ENCODE assay signal across 1 cellular context in genomic region chr5:170504598-170505266, GRCh38.
TF ChIP-seq lines count a peak whose summit lies in the region.

No MANE protein-coding gene starts in this region.

TF ChIP-seq in WTC11, 78 proteins besides CTCF, POLR2A, EP300 and RAD21 (continued from another document):
- TF ChIP-seq, protein P1, sequence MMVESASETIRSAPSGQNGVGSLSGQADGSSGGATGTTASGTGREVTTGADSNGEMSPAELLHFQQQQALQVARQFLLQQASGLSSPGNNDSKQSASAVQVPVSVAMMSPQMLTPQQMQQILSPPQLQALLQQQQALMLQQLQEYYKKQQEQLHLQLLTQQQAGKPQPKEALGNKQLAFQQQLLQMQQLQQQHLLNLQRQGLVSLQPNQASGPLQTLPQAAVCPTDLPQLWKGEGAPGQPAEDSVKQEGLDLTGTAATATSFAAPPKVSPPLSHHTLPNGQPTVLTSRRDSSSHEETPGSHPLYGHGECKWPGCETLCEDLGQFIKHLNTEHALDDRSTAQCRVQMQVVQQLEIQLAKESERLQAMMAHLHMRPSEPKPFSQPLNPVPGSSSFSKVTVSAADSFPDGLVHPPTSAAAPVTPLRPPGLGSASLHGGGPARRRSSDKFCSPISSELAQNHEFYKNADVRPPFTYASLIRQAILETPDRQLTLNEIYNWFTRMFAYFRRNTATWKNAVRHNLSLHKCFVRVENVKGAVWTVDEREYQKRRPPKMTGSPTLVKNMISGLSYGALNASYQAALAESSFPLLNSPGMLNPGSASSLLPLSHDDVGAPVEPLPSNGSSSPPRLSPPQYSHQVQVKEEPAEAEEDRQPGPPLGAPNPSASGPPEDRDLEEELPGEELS (CRISPR knock-in tag; IDR thresholded peaks at IDR 0.05) = no peak
- no peak for TF ChIP-seq NR1H2 (CRISPR knock-in tag; IDR thresholded peaks at IDR 0.05)
- TF ChIP-seq TP53 (CRISPR knock-in tag; IDR thresholded peaks at IDR 0.05) = no peak
- no peak for TF ChIP-seq ETV6 (CRISPR knock-in tag; IDR thresholded peaks at IDR 0.05)
- no peak for TF ChIP-seq E2F4 (CRISPR knock-in tag; IDR thresholded peaks at IDR 0.05; ENCODE audit: borderline replicate concordance, low read depth)
- no peak for TF ChIP-seq ATF1 (CRISPR knock-in tag; IDR thresholded peaks at IDR 0.05)
- no peak for TF ChIP-seq ZNF121 (CRISPR knock-in tag; IDR thresholded peaks at IDR 0.05)
- TF ChIP-seq, protein P2, sequence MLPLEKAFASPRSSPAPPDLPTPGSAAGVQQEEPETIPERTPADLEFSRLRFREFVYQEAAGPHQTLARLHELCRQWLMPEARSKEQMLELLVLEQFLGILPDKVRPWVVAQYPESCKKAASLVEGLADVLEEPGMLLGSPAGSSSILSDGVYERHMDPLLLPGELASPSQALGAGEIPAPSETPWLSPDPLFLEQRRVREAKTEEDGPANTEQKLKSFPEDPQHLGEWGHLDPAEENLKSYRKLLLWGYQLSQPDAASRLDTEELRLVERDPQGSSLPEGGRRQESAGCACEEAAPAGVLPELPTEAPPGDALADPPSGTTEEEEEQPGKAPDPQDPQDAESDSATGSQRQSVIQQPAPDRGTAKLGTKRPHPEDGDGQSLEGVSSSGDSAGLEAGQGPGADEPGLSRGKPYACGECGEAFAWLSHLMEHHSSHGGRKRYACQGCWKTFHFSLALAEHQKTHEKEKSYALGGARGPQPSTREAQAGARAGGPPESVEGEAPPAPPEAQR (CRISPR knock-in tag; IDR thresholded peaks at IDR 0.05) = no peak
- no peak for TF ChIP-seq ZMAT4 (CRISPR knock-in tag; IDR thresholded peaks at IDR 0.05)
- no peak for TF ChIP-seq MXD4 (CRISPR knock-in tag; IDR thresholded peaks at IDR 0.05; ENCODE audit: borderline replicate concordance)
